Comparison of ENCODE assay signal across 27 cellular contexts in the genomic region with DNA sequence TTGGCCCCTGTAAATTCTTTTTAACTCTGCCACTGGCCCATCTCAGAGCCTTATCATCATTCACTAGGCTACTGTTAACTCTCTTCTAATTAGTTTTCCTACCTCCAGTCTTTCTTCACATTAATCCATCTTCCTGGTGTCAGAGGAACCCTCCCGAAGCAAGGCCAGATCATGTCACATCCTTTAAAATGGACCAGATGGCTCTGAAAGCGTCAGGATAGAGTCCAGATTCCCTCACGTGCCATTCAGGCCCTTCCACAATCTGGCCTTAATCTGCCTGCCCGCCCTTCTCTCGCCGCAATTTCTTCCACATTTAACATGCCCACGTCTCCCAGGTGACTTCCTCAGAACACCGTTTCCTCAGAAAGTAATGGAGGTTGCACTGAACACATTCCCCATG.
"Had no signal": no experiment of that assay in that cellular context is flagged by ENCODE, and none has a peak within 500 bp of the region (broad histone marks: within the 10 kb centered on the region; RNA-seq: fewer than 3 reads in every experiment).

No MANE protein-coding gene starts in this region.

- H3K36me3 ChIP-seq: ascending aorta, breast epithelium, cardiac muscle cell, esophagus squamous epithelium, heart left ventricle had no signal

- ATAC-seq: activated T-cell treated with anti-CD3 and anti-CD28 coated beads, Interleukin-2, amount 50 U/mL, for 4 hours; activated T-helper 17 cell treated with anti-CD3 and anti-CD28 coated beads, Interleukin-2, amount 50 U/mL, for 72 hours; heart left ventricle; WTC11 had no signal

- H3K27ac ChIP-seq: ascending aorta, breast epithelium, cardiac muscle cell, epithelial cell of prostate, esophagus squamous epithelium, heart left ventricle had no signal

- H3K9me3 ChIP-seq: esophagus squamous epithelium had no signal

- H3K27ac Mint-ChIP-seq: activated CD4-positive, alpha-beta memory T cell treated with anti-CD3 and anti-CD28 coated beads, Interleukin-2, amount 10 ng/mL, durations not matched to agents 7 days and 5 days; activated CD4-positive, alpha-beta T cell treated with anti-CD3 and anti-CD28 coated beads, Interleukin-2, amount 10 ng/mL, durations not matched to agents 7 days and 5 days; activated naive CD4-positive, alpha-beta T cell treated with anti-CD3 and anti-CD28 coated beads for 36 hours; activated naive CD4-positive, alpha-beta T cell treated with anti-CD3 and anti-CD28 coated beads, Interleukin-2, amount 50 U/mL, for 24 hours; activated naive CD8-positive, alpha-beta T cell treated with anti-CD3 and anti-CD28 coated beads for 36 hours; activated T-helper 17 cell treated with anti-CD3 and anti-CD28 coated beads, Interleukin-2, amount 50 U/mL, for 72 hours; brain; WTC11 had no signal

- H3K36me3 Mint-ChIP-seq: activated naive CD8-positive, alpha-beta T cell treated with anti-CD3 and anti-CD28 coated beads for 36 hours had no signal

- H3K4me3 Mint-ChIP-seq: activated CD4-positive, alpha-beta memory T cell treated with anti-CD3 and anti-CD28 coated beads, Interleukin-2, amount 10 ng/mL, durations not matched to agents 7 days and 5 days; activated CD4-positive, alpha-beta T cell treated with anti-CD3 and anti-CD28 coated beads, Interleukin-2, amount 10 ng/mL, durations not matched to agents 7 days and 5 days; activated naive CD4-positive, alpha-beta T cell treated with anti-CD3 and anti-CD28 coated beads for 36 hours; activated naive CD4-positive, alpha-beta T cell treated with anti-CD3 and anti-CD28 coated beads, Interleukin-2, amount 50 U/mL, for 24 hours; activated naive CD8-positive, alpha-beta T cell treated with anti-CD3 and anti-CD28 coated beads for 36 hours; activated T-cell treated with anti-CD3 and anti-CD28 coated beads, Interleukin-2, amount 50 U/mL, for 4 hours; activated T-helper 17 cell treated with anti-CD3 and anti-CD28 coated beads, Interleukin-2, amount 50 U/mL, for 72 hours; brain; WTC11 had no signal

- H3K4me1 Mint-ChIP-seq: activated CD4-positive, alpha-beta memory T cell treated with anti-CD3 and anti-CD28 coated beads, Interleukin-2, amount 10 ng/mL, durations not matched to agents 7 days and 5 days; activated CD4-positive, alpha-beta T cell treated with anti-CD3 and anti-CD28 coated beads, Interleukin-2, amount 10 ng/mL, durations not matched to agents 7 days and 5 days; activated naive CD4-positive, alpha-beta T cell treated with anti-CD3 and anti-CD28 coated beads, Interleukin-2, amount 50 U/mL, for 24 hours; activated naive CD8-positive, alpha-beta T cell treated with anti-CD3 and anti-CD28 coated beads for 36 hours; activated T-helper 17 cell treated with anti-CD3 and anti-CD28 coated beads, Interleukin-2, amount 50 U/mL, for 72 hours; brain had no signal

- H3K27me3 Mint-ChIP-seq: activated CD4-positive, alpha-beta memory T cell treated with anti-CD3 and anti-CD28 coated beads, Interleukin-2, amount 10 ng/mL, durations not matched to agents 7 days and 5 days; activated CD4-positive, alpha-beta T cell treated with anti-CD3 and anti-CD28 coated beads, Interleukin-2, amount 10 ng/mL, durations not matched to agents 7 days and 5 days; activated naive CD4-positive, alpha-beta T cell treated with anti-CD3 and anti-CD28 coated beads, Interleukin-2, amount 50 U/mL, for 24 hours; activated naive CD8-positive, alpha-beta T cell treated with anti-CD3 and anti-CD28 coated beads for 36 hours; activated T-helper 17 cell treated with anti-CD3 and anti-CD28 coated beads, Interleukin-2, amount 50 U/mL, for 72 hours; brain had no signal

- DNase-seq: activated CD4-positive, alpha-beta memory T cell treated with anti-CD3 and anti-CD28 coated beads, Interleukin-2, amount 10 ng/mL, durations not matched to agents 7 days and 5 days; activated CD4-positive, alpha-beta T cell treated with anti-CD3 and anti-CD28 coated beads for 1 hour; activated CD4-positive, alpha-beta T cell treated with anti-CD3 and anti-CD28 coated beads for 4 hours; activated CD4-positive, alpha-beta T cell treated with anti-CD3 and anti-CD28 coated beads, Interleukin-2, amount 10 ng/mL, durations not matched to agents 7 days and 5 days; activated CD4-positive, alpha-beta T cell treated with anti-CD3 and anti-CD28 coated beads, Interleukin-2, amount 50 U/mL, for 4 hours; activated CD8-positive, alpha-beta memory T cell treated with anti-CD3 and anti-CD28 coated beads for 24 hours; activated effector memory CD4-positive, alpha-beta T cell treated with anti-CD3 and anti-CD28 coated beads, Interleukin-2, amount 50 U/mL, for 16 hours; activated naive CD4-positive, alpha-beta T cell treated with anti-CD3 and anti-CD28 coated beads for 36 hours; activated naive CD8-positive, alpha-beta T cell treated with anti-CD3 and anti-CD28 coated beads for 36 hours; activated T-cell treated with anti-CD3 and anti-CD28 coated beads, Interleukin-2, amount 50 U/mL, for 4 hours; central memory CD4-positive, alpha-beta T cell; cortex of kidney; dermis blood vessel endothelial cell; effector CD4-positive, alpha-beta T cell; esophagus squamous epithelium; foreskin fibroblast; heart left ventricle; hypothalamus; T-helper 2 cell had no signal

- H3K4me1 ChIP-seq: ascending aorta, breast epithelium, esophagus squamous epithelium, heart left ventricle had no signal

- H3K27me3 ChIP-seq: ascending aorta, breast epithelium, cardiac muscle cell, esophagus squamous epithelium, heart left ventricle had no signal

- H3K4me3 ChIP-seq: ascending aorta, breast epithelium, cardiac muscle cell, esophagus squamous epithelium, heart left ventricle had no signal
